Comparison of ENCODE assay signal across 20 cellular contexts in the genomic region with DNA sequence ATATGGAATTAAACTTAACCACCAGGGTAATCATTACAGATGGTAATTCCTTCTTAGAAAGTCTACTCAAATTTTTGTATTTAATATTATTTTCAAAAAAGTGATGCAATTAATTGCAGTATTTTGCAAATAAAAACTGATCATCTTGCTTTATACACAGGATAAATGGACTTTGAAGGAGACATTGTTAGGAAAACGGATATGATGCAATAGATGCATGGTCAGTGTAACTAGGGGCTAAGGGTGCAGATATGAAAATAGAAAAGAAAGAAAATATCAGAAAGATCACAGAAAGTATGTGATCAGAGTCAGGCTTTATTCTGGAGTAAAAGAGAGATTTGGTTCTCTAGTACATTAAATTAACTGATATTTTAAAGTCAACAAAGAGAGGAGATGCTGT.
A peak's percentile ranks its signal among the peaks of the same experiment; 100 is the strongest.
DNase-seq lines count a peak whose midpoint lies in the region; ATAC-seq and TF ChIP-seq lines count a peak whose summit lies in the region.
"Had no signal": no experiment of that assay in that cellular context is flagged by ENCODE, and none has a peak within 500 bp of the region (broad histone marks: within the 10 kb centered on the region; RNA-seq: fewer than 3 reads in every experiment).

No MANE protein-coding gene starts in this region.

- POLR2A ChIA-PET in A673 (lab: Charles Lee; ENCODE audit: low non-redundant PET), result no interaction called here

- no peaks in the 10 kb centered on the region for H3K27me3 Mint-ChIP-seq in activated T-cell treated with anti-CD3 and anti-CD28 coated beads, Interleukin-2, amount 50 U/mL, for 72 hours (ENCODE audit: low read depth)
- no peaks in the 10 kb centered on the region for H3K27me3 Mint-ChIP-seq in activated T-cell treated with anti-CD3 and anti-CD28 coated beads, Interleukin-2, amount 50 U/mL, for 24 hours
- H3K27me3 Mint-ChIP-seq in Calu3 (ENCODE audit: unreplicated experiment) (no peaks in the 10 kb centered on the region), neural progenitor cell (ENCODE audit: insufficient read depth, low read depth) (no peaks in the 10 kb centered on the region)
- H3K27me3 Mint-ChIP-seq: CD4-positive, CD25-positive, alpha-beta regulatory T cell; CD8-positive, alpha-beta memory T cell; IgD-negative memory B cell had no signal

- H3K36me3 Mint-ChIP-seq in activated T-cell treated with anti-CD3 and anti-CD28 coated beads, Interleukin-2, amount 50 U/mL, for 72 hours (ENCODE audit: insufficient read depth in 2 of 2), result no peaks in the 10 kb centered on the region
- H3K36me3 Mint-ChIP-seq in activated T-cell treated with anti-CD3 and anti-CD28 coated beads, Interleukin-2, amount 50 U/mL, for 24 hours (ENCODE audit: low read depth), result no peaks in the 10 kb centered on the region
- no peaks in the 10 kb centered on the region for H3K36me3 Mint-ChIP-seq in Calu3 (ENCODE audit: insufficient read depth, unreplicated experiment)
- no peaks in the 10 kb centered on the region for H3K36me3 Mint-ChIP-seq in neural progenitor cell
- H3K36me3 Mint-ChIP-seq: CD4-positive, CD25-positive, alpha-beta regulatory T cell; CD8-positive, alpha-beta memory T cell; IgD-negative memory B cell had no signal

- H3K4me1 Mint-ChIP-seq in activated T-cell treated with anti-CD3 and anti-CD28 coated beads, Interleukin-2, amount 50 U/mL, for 72 hours (ENCODE audit: low read depth), result no peaks in the 10 kb centered on the region
- H3K4me1 Mint-ChIP-seq in activated T-cell treated with anti-CD3 and anti-CD28 coated beads, Interleukin-2, amount 50 U/mL, for 24 hours (ENCODE audit: low read depth), result no peaks in the 10 kb centered on the region
- peaks cover 21% of the 10 kb centered on the region for H3K4me1 Mint-ChIP-seq in Calu3 (ENCODE audit: low read depth, unreplicated experiment)
- peaks cover 3% of the 10 kb centered on the region for H3K4me1 Mint-ChIP-seq in neural progenitor cell
- H3K4me1 Mint-ChIP-seq: CD8-positive, alpha-beta memory T cell; IgD-negative memory B cell had no signal

- DNase-seq in activated T-cell treated with anti-CD3 and anti-CD28 coated beads, Interleukin-2, amount 50 U/mL, for 72 hours, result no peak
- no peak for DNase-seq in activated T-cell treated with anti-CD3 and anti-CD28 coated beads, Interleukin-2, amount 50 U/mL, for 24 hours
- DNase-seq in Calu3, result no peak
- peak; percentile 15 for DNase-seq in OCI-M1 (lab: John Stamatoyannopoulos, UW)
- no peak for DNase-seq in neural progenitor cell (ENCODE audit: low spot score)
- no peak for DNase-seq in A673 (ENCODE audit: low spot score)
- no peak for DNase-seq in medulla oblongata (ENCODE audit: extremely low spot score)
- DNase-seq: 8988T; ACHN; BE2C; C1 segment of cervical spinal cord; CD4-positive, CD25-positive, alpha-beta regulatory T cell; CD8-positive, alpha-beta memory T cell; COR-L47; GM23248; H7; HFFc6 had no signal

- ATAC-seq in activated T-cell treated with anti-CD3 and anti-CD28 coated beads, Interleukin-2, amount 50 U/mL, for 72 hours (replicated peaks in 1 of 2), result no peak
- ATAC-seq: HCT116 had no signal

- no peaks in the 10 kb centered on the region for H3K4me1 ChIP-seq in neural progenitor cell
- no peaks in the 10 kb centered on the region for H3K4me1 ChIP-seq in A673 (ENCODE audit: insufficient read depth, low read length, poor library complexity, severe bottlenecking)
- H3K4me1 ChIP-seq: BE2C had no signal

- no peaks in the 10 kb centered on the region for H3K9me3 ChIP-seq in neural progenitor cell (ENCODE audit: low read depth)
- H3K9me3 ChIP-seq in A673 (ENCODE audit: low read depth, low read length, poor library complexity, severe bottlenecking), result no peaks in the 10 kb centered on the region
- H3K9me3 ChIP-seq: BE2C had no signal

- no peaks in the 10 kb centered on the region for H3K79me2 ChIP-seq in neural progenitor cell (ENCODE audit: low read depth)

- no peak overlapping the region for H3K4me3 ChIP-seq in neural progenitor cell
- no peak overlapping the region for H3K4me3 ChIP-seq in A673 (ENCODE audit: low read depth, low read length, poor library complexity, severe bottlenecking)
- H3K4me3 ChIP-seq: GM23248 had no signal

- H4K20me1 ChIP-seq in neural progenitor cell (ENCODE audit: low read depth), result no peaks in the 10 kb centered on the region

- H2AFZ ChIP-seq in neural progenitor cell (replicated peaks), result peak overlapping the region; percentile 68
- H2AFZ ChIP-seq: GM23248 had no signal

- no peaks in the 10 kb centered on the region for H3F3A ChIP-seq in neural progenitor cell (ENCODE audit: low read depth)

- H3K9ac ChIP-seq in neural progenitor cell, result no peak overlapping the region
- H3K9ac ChIP-seq: GM23248 had no signal

- no TSS peak for BruUV-seq in Calu3 (replicated peaks; lab: Mats Ljungman, UMichigan)
- BruUV-seq in A673 (replicated peaks; lab: Mats Ljungman, UMichigan), result no TSS peak

- H3K36me3 ChIP-seq in neural progenitor cell (no peaks in the 10 kb centered on the region), A673 (ENCODE audit: insufficient read depth, low read length, poor library complexity, severe bottlenecking) (no peaks in the 10 kb centered on the region)
- H3K36me3 ChIP-seq: BE2C had no signal

- intact Hi-C loops in Calu3 (cut with micrococcal nuclease; ENCODE audit: unreplicated experiment), result no loop called here
- intact Hi-C loops in A673 (cut with micrococcal nuclease; ENCODE audit: unreplicated experiment), result no loop called here

- no peak overlapping the region for H3K4me3 Mint-ChIP-seq in activated T-cell treated with anti-CD3 and anti-CD28 coated beads, Interleukin-2, amount 50 U/mL, for 72 hours
- no peak overlapping the region for H3K4me3 Mint-ChIP-seq in activated T-cell treated with anti-CD3 and anti-CD28 coated beads, Interleukin-2, amount 50 U/mL, for 24 hours
- H3K4me3 Mint-ChIP-seq in Calu3 (ENCODE audit: low read depth, unreplicated experiment), result no peak overlapping the region
- H3K4me3 Mint-ChIP-seq in neural progenitor cell, result no peak overlapping the region
- H3K4me3 Mint-ChIP-seq: CD4-positive, CD25-positive, alpha-beta regulatory T cell; CD8-positive, alpha-beta memory T cell; HFFc6; IgD-negative memory B cell had no signal

- H3K27me3 ChIP-seq in neural progenitor cell (no peaks in the 10 kb centered on the region), A673 (replicated peaks; ENCODE audit: insufficient read depth, low read depth, low read length, poor library complexity) (no peaks in the 10 kb centered on the region)
- H3K27me3 ChIP-seq: BE2C had no signal

- peaks cover 0 to 8% of the 10 kb centered on the region in 2 donors for H3K9me3 Mint-ChIP-seq in activated T-cell treated with anti-CD3 and anti-CD28 coated beads, Interleukin-2, amount 50 U/mL, for 72 hours
- H3K9me3 Mint-ChIP-seq in activated T-cell treated with anti-CD3 and anti-CD28 coated beads, Interleukin-2, amount 50 U/mL, for 24 hours, result peaks cover 4% of the 10 kb centered on the region
- H3K9me3 Mint-ChIP-seq in Calu3 (ENCODE audit: low read depth, unreplicated experiment) (peaks cover 6% of the 10 kb centered on the region), neural progenitor cell (no peaks in the 10 kb centered on the region)
- H3K9me3 Mint-ChIP-seq: HFFc6 had no signal

- CTCF ChIA-PET in Calu3 (lab: Charles Lee), result no interaction called here
- CTCF ChIA-PET in A673 (lab: Charles Lee), result no interaction called here

- no peak overlapping the region for H3K27ac ChIP-seq in neural progenitor cell
- H3K27ac ChIP-seq in A673 (ENCODE audit: low read depth, low read length, poor library complexity, severe bottlenecking), result no peak overlapping the region
- H3K27ac ChIP-seq: GM23248, HL-60 had no signal

- TF ChIP-seq CTCF in Calu3 (IDR thresholded peaks at IDR 0.05; ENCODE audit: unreplicated experiment), result no peak
- no peak for TF ChIP-seq CTCF in neural progenitor cell (IDR thresholded peaks at IDR 0.05)
- TF ChIP-seq CTCF in A673 (conservative IDR thresholded peaks at IDR 0.05; ENCODE audit: low read depth, low read length), result no peak

- H3K27ac Mint-ChIP-seq in activated T-cell treated with anti-CD3 and anti-CD28 coated beads, Interleukin-2, amount 50 U/mL, for 72 hours, result peak overlapping the region; percentile 85
- no peak overlapping the region for H3K27ac Mint-ChIP-seq in activated T-cell treated with anti-CD3 and anti-CD28 coated beads, Interleukin-2, amount 50 U/mL, for 24 hours
- peak overlapping the region; percentile 61 for H3K27ac Mint-ChIP-seq in Calu3 (ENCODE audit: unreplicated experiment)
- no peak overlapping the region for H3K27ac Mint-ChIP-seq in neural progenitor cell
- H3K27ac Mint-ChIP-seq: CD4-positive, CD25-positive, alpha-beta regulatory T cell; CD8-positive, alpha-beta memory T cell; HFFc6; IgD-negative memory B cell had no signal

- no peak overlapping the region for H3K4me2 ChIP-seq in neural progenitor cell

Comparison
In these comparisons a context has a peak if more than half of its experiments do, and no peak if none do; other contexts are left out.
1. H3K27ac Mint-ChIP-seq: peak in activated T-cell treated with anti-CD3 and anti-CD28 coated beads, Interleukin-2, amount 50 U/mL, for 72 hours (single experiment) and Calu3 (single experiment); none in activated T-cell treated with anti-CD3 and anti-CD28 coated beads, Interleukin-2, amount 50 U/mL, for 24 hours (single experiment) and neural progenitor cell (single experiment).